Comparison of ENCODE assay signal across 1 cellular context in the genomic region with DNA sequence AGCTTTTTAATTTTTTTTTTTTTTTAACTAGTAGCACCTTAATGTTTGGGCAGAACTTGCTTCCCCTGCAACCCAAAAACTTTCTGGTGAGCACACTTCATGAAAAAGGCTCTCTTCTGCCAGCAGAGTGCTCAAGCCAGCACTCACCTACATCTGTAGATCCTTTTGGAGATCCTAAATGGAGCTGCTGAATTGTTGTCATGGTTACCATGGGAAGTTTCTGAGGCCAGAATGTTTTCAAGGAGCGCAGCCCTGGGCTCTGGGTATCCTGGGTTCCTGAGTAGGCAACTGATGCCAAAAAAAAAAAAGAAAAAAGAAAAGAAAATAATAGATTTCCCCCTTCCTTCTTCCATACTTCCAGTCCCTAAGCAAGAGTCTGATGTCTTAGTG.
TF ChIP-seq lines count a peak whose summit lies in the region.

No MANE protein-coding gene starts in this region.

TF ChIP-seq in HepG2, 621 proteins besides CTCF, POLR2A, EP300 and RAD21 (continued from another document):
- TF ChIP-seq MLXIP (CRISPR knock-in tag; IDR thresholded peaks at IDR 0.05; ENCODE audit: borderline replicate concordance), result no peak
- TF ChIP-seq RFX1 (IDR thresholded peaks at IDR 0.05), result peak; percentile 28; the same call in 1 of the 2 replicates
- no peak for TF ChIP-seq MYC (CRISPR knock-in tag; IDR thresholded peaks at IDR 0.05; ENCODE audit: borderline replicate concordance)
- no peak for TF ChIP-seq MYNN (CRISPR knock-in tag; IDR thresholded peaks at IDR 0.05; ENCODE audit: low read depth)
